In the genomic region with DNA sequence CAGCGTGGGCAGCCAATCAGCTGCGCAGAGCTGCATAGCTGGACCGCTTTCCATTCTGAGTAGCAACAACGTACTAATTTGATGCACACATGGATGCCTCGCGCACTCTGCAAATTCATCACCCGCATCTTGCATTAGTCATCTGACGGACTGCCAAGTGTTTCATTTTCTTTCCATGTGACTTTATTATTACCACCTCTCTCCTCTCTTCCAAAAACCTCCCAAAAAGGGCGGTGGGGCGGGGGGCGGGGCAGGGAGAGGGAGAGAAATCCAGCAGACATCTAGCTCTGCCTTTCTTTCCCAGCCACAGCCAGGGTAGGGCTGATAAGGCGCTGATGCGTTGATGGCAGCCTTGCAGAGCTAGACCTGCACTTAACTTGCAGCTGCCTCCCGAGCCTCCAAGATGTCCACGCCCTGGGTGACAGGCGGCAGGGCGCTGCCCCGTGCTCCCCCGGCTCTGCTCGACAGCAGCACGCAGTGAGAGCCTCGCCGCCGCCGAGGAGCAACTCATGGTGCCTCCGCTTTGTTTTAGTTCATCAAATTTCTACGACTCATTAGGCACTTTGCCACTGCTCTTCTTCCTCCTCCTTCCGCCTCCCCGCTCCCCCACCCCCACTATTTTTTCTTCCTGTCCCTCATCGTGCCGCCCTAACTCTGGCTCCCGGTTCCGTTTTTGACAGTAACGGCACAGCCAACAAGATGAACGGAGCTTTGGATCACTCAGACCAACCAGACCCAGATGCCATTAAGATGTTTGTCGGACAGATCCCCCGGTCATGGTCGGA, we compare ENCODE assay signal across 8 cellular contexts.
DNase-seq lines count a peak whose midpoint lies in the region; ATAC-seq lines count a peak whose summit lies in the region.

No MANE protein-coding gene starts in this region.

- peak overlapping the region; percentile 73 for H3K4me3 ChIP-seq in HUES6 (ENCODE audit: low read depth, low read length)

- H3K9me3 ChIP-seq in HUES6 (ENCODE audit: control insufficient read depth, insufficient read depth, low read depth, low read length) = peaks cover 12% of the 10 kb centered on the region

- H3K27ac ChIP-seq in HUES6 (ENCODE audit: low read depth, low read length) = no peak overlapping the region

- peak; percentile 59 for DNase-seq in NCI-H1105 treated with DMSO at 0.1 percent for 48 hours (lab: John Stamatoyannopoulos, UW)
- no peak for DNase-seq in NCI-H1105 (lab: John Stamatoyannopoulos, UW)
- DNase-seq in activated CD4-positive, CD25-positive, alpha-beta regulatory T cell (lab: John Stamatoyannopoulos, UW) = peak; percentile 49 to 62 (median 54)
- peak; percentile 51 for DNase-seq in cerebellum (ENCODE audit: low spot score)
- DNase-seq in left kidney (ENCODE audit: low read depth, low spot score) = peak; percentile 69
- peak; percentile 85 for DNase-seq in stimulated activated CD4-positive, alpha-beta T cell treated with anti-CD3 and anti-CD28 coated beads, Interleukin-1b, Interleukin-23, amount 100 ng/mL, for 48 hours

- H3K36me3 ChIP-seq in HUES6 (ENCODE audit: control insufficient read depth, insufficient read depth, low read length) = no peaks in the 10 kb centered on the region

- H3K4me1 ChIP-seq in HUES6 (ENCODE audit: control insufficient read depth, insufficient read depth, low read length) = peaks cover 17% of the 10 kb centered on the region

- peak overlapping the region; percentile 37 for H3K9ac ChIP-seq in HUES6 (ENCODE audit: low read length)

- peaks cover 14% of the 10 kb centered on the region; the same call in 1 of the 2 replicates for H3K27me3 ChIP-seq in HUES6 (ENCODE audit: control insufficient read depth, insufficient read depth, low read length)

- ATAC-seq in HG03097 (IDR thresholded peaks at IDR 0.05; ENCODE audit: low FRiP score, unreplicated experiment) = no peak
